In the genomic region with DNA sequence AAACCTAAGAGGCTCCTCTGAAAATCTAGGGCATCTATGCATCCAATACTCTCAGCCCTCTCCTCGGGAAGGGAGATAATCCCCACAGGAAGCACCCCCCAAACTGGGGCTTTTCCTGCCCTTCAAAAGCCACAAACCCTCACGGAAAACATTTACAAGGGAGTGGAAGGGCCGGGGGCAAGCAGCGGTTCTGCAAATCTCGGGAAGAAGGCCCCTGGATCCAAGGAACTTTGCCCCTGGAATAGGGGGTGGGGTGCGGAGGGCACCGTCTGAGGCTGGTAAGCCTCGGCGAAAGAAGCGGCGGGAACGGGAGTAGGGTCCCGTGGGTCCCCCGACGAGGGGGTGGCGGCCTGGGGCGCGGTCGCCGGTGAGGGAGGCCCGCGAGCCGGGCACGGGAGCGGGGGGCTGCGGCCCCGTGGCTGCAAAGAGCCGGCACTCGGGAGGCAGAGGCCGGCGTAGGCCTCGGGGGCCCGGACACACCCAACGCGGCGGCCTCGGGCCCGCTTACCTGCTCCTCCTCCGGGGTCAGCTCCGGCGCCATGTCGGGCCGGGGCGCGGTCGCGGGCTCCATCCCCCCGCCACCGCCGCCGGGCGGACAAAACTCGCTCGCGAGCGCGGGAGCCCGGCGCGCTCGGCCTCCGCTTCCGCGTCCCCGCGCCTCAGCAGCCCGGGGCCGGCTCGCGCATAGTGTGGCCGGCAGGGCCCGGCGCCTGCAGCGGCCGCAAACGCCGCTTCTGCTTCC, we compare ENCODE assay signal across 8 cellular contexts. TPM values are rescaled to one million over a fixed set of nuclear protein-coding genes. Genes with fewer than 3 reads are reported as not detected.
DNase-seq lines count a peak whose midpoint lies in the region; ATAC-seq and TF ChIP-seq lines count a peak whose summit lies in the region.

No MANE protein-coding gene starts in this region.

- peak overlapping the region; percentile 96 to 100 (median 98) for H3K27ac Mint-ChIP-seq in brain

- H3K27me3 Mint-ChIP-seq in brain: peaks cover 7% of the 10 kb centered on the region

- H4K20me1 ChIP-seq in DND-41 (ENCODE audit: insufficient read depth, low read length): peaks cover 10% of the 10 kb centered on the region; the same call in 1 of the 2 replicates

- CTCF ChIA-PET in HEK293T (lab: Yijun Ruan, JAX): interaction anchor here (0.7 to 1.1 kb wide), 5 partner anchors 14 to 145 kb away, joined by 3 to 4 read pairs (median 4); no protein-coding TSS in a partner anchor

- H3K36me3 Mint-ChIP-seq in brain: peaks cover 5% of the 10 kb centered on the region

- H3K27me3 ChIP-seq in DND-41 (ENCODE audit: insufficient read depth, low read length, poor library complexity) (no peaks in the 10 kb centered on the region), SJSA1 (replicated peaks) (no peaks in the 10 kb centered on the region)

- H3K4me1 Mint-ChIP-seq in brain: peaks cover 34% of the 10 kb centered on the region

- H3K9ac ChIP-seq in DND-41 (ENCODE audit: low read depth, low read length): peak overlapping the region; percentile 97

- DNase-seq in DND-41 (peak; percentile 32), HEK293T (ENCODE audit: extremely low spot score) (peak; percentile 40), SJSA1 (ENCODE audit: low read depth in 1 of 2, low spot score in 2 of 2) (peak in 1 of 2 experiments; percentile 37), iris pigment epithelial cell (ENCODE audit: low read depth) (peak; percentile 45), NCI-H2171 treated with DMSO at 0.1 percent for 48 hours (lab: John Stamatoyannopoulos, UW) (no peak), NCI-H187 (lab: John Stamatoyannopoulos, UW) (no peak)
- DNase-seq in stimulated activated CD4-positive, alpha-beta T cell treated with anti-CD3 and anti-CD28 coated beads, Interleukin-1b, Interleukin-23, amount 100 ng/mL, for 48 hours: peak; percentile 4

- POLR2A ChIA-PET in HEK293T (lab: Yijun Ruan, JAX): interaction anchor here (1.0 to 2.7 kb wide), 10 partner anchors 11 to 211 kb away, joined by 3 to 51 read pairs (median 6); a partner anchor contains a TSS

- H3K4me2 ChIP-seq in DND-41 (ENCODE audit: insufficient read depth, low read length): peak overlapping the region; percentile 77

- TF ChIP-seq CTCF in DND-41 (IDR thresholded peaks at IDR 0.05; ENCODE audit: borderline replicate concordance, extremely low read depth, low read length, poor library complexity, severe bottlenecking) (no peak), brain (conservative IDR thresholded peaks at IDR 0.05) (no peak)

- H3K9me3 Mint-ChIP-seq in brain: peaks cover 0 to 3% (median 0%) of the 10 kb centered on the region in 5 experiments

- peak overlapping the region; percentile 79 for H2AFZ ChIP-seq in DND-41 (ENCODE audit: low read depth, low read length)

- H3K9me3 ChIP-seq in DND-41 (ENCODE audit: insufficient read depth, low read length, severe bottlenecking): no peaks in the 10 kb centered on the region
- H3K9me3 ChIP-seq in SJSA1 (replicated peaks): no peaks in the 10 kb centered on the region

- H3K36me3 ChIP-seq in DND-41 (ENCODE audit: insufficient read depth, low read length): peaks cover 5% of the 10 kb centered on the region; the same call in 1 of the 2 replicates
- peaks cover 28% of the 10 kb centered on the region for H3K36me3 ChIP-seq in SJSA1

- ATAC-seq in DND-41 (ENCODE audit: insufficient read depth, low read depth): peak; percentile 45

- H3K4me3 Mint-ChIP-seq in brain: peak overlapping the region; percentile 96 to 99 (median 98)

- peaks cover 59% of the 10 kb centered on the region for H3K79me2 ChIP-seq in DND-41 (ENCODE audit: insufficient read depth, low read length)

- H3K27ac ChIP-seq in DND-41 (ENCODE audit: low read length): peak overlapping the region; percentile 83
- H3K27ac ChIP-seq in SJSA1: peak overlapping the region; percentile 77

- H3K4me3 ChIP-seq in DND-41 (ENCODE audit: low read depth in 1 of 2, low read length in 2 of 2) (peak overlapping the region; percentile 88 to 97), SJSA1 (peak overlapping the region; percentile 97)

- H3K4me1 ChIP-seq in DND-41 (ENCODE audit: insufficient read depth, low read length) (peaks cover 31% of the 10 kb centered on the region), SJSA1 (replicated peaks) (peaks cover 10% of the 10 kb centered on the region)

TF ChIP-seq in HEK293T, 16 proteins besides CTCF, POLR2A, EP300 and RAD21:
- no peak for TF ChIP-seq NFRKB (IDR thresholded peaks at IDR 0.05)
- TF ChIP-seq LEF1 (IDR thresholded peaks at IDR 0.05; ENCODE audit: borderline replicate concordance): 0 out of 2 replicates have a peak, but pooled peaks have one; percentile 42

RNA-seq across cellular contexts. Expression of a gene that starts 0.7 kb away (rescaled TPM):
- 23.5 and 35.1 TPM in 2 replicates for total RNA-seq in SJSA1 (2014; rRNA removed; shearing (Covaris generic))
- 23.4 TPM for polyA plus RNA-seq in brain (ENCODE audit: insufficient read depth, low read depth, low replicate concordance)

RNA-seq across cellular contexts. Expression of a gene that starts 47.1 kb away (rescaled TPM):
- 26.0 and 31.7 TPM in 2 replicates for total RNA-seq in SJSA1 (2014; rRNA removed; shearing (Covaris generic))
- polyA plus RNA-seq in brain (ENCODE audit: insufficient read depth, low read depth, low replicate concordance): 21.8 TPM

Comparison
In these comparisons a context has a peak if more than half of its experiments do, and no peak if none do; other contexts are left out.
1. DNase-seq: peak in DND-41 (single experiment), HEK293T (single experiment), iris pigment epithelial cell (single experiment) and stimulated activated CD4-positive, alpha-beta T cell treated with anti-CD3 and anti-CD28 coated beads, Interleukin-1b, Interleukin-23, amount 100 ng/mL, for 48 hours (single experiment); none in NCI-H2171 treated with DMSO at 0.1 percent for 48 hours (single experiment) and NCI-H187 (0 of 2).